Comparison of ENCODE assay signal across 38 cellular contexts in genomic region chr12:123550700-123551099, GRCh38.
"Had no signal": no experiment of that assay in that cellular context is flagged by ENCODE, and none has a peak within 500 bp of the region (broad histone marks: within the 10 kb centered on the region; RNA-seq: fewer than 3 reads in every experiment).

No MANE protein-coding gene starts in this region.

- H3K4me1 ChIP-seq: adrenal gland, ascending aorta, body of pancreas, breast epithelium had no signal

- DNase-seq: activated effector memory CD4-positive, alpha-beta T cell treated with anti-CD3 and anti-CD28 coated beads, Interleukin-2, amount 50 U/mL, for 16 hours; activated effector memory CD4-positive, alpha-beta T cell treated with Interleukin-2 at 50 U/mL for 16 hours; activated gamma-delta T cell; activated gamma-delta T cell treated with Interleukin-2 at 50 U/mL for 16 hours; activated naive CD4-positive, alpha-beta T cell; activated naive CD4-positive, alpha-beta T cell treated with anti-CD3 and anti-CD28 coated beads for 36 hours; activated naive CD4-positive, alpha-beta T cell treated with anti-CD3 and anti-CD28 coated beads, Interleukin-2, amount 10 ng/mL, durations not matched to agents 7 days and 5 days; activated naive CD4-positive, alpha-beta T cell treated with anti-CD3 and anti-CD28 coated beads, Interleukin-2, amount 50 U/mL, for 16 hours; activated naive CD4-positive, alpha-beta T cell treated with Interleukin-2 at 50 U/mL for 16 hours; activated naive CD8-positive, alpha-beta T cell treated with anti-CD3 and anti-CD28 coated beads for 36 hours; activated naive CD8-positive, alpha-beta T cell treated with anti-CD3 and anti-CD28 coated beads, Interleukin-2, amount 10 ng/mL, durations not matched to agents 7 days and 5 days; activated naive CD8-positive, alpha-beta T cell treated with anti-CD3 and anti-CD28 coated beads, Interleukin-2, amount 50 U/mL, for 24 hours; activated T-cell treated with anti-CD3 and anti-CD28 coated beads, Interleukin-2, amount 50 U/mL, for 1 hour; activated T-cell treated with anti-CD3 and anti-CD28 coated beads, Interleukin-2, amount 50 U/mL, for 24 hours; activated T-cell treated with anti-CD3 and anti-CD28 coated beads, Interleukin-2, amount 50 U/mL, for 4 hours; activated T-cell treated with anti-CD3 and anti-CD28 coated beads, Interleukin-2, amount 50 U/mL, for 48 hours; activated T-cell treated with anti-CD3 and anti-CD28 coated beads, Interleukin-2, amount 50 U/mL, for 72 hours; adrenal gland; amniotic stem cell; amygdala; anterior cingulate cortex; aorta; body of pancreas; brain microvascular endothelial cell; caudate nucleus; central memory CD4-positive, alpha-beta T cell; cerebellar nuclear complex had no signal

- H3K4me1 Mint-ChIP-seq: activated naive CD4-positive, alpha-beta T cell treated with anti-CD3 and anti-CD28 coated beads, Interleukin-2, amount 10 ng/mL, durations not matched to agents 7 days and 5 days; activated naive CD4-positive, alpha-beta T cell treated with anti-CD3 and anti-CD28 coated beads, Interleukin-2, amount 50 U/mL, for 24 hours; activated naive CD8-positive, alpha-beta T cell treated with anti-CD3 and anti-CD28 coated beads for 36 hours; activated naive CD8-positive, alpha-beta T cell treated with anti-CD3 and anti-CD28 coated beads, Interleukin-2, amount 10 ng/mL, durations not matched to agents 7 days and 5 days; activated naive CD8-positive, alpha-beta T cell treated with anti-CD3 and anti-CD28 coated beads, Interleukin-2, amount 50 U/mL, for 24 hours; activated T-helper 17 cell treated with anti-CD3 and anti-CD28 coated beads, Interleukin-2, amount 50 U/mL, for 72 hours; brain; central memory CD8-positive, alpha-beta T cell had no signal

- H3K9me3 ChIP-seq: adrenal gland, ascending aorta, body of pancreas, breast epithelium had no signal

- ATAC-seq: activated naive CD4-positive, alpha-beta T cell treated with anti-CD3 and anti-CD28 coated beads, Interleukin-2, amount 50 U/mL, for 72 hours; activated naive CD8-positive, alpha-beta T cell treated with anti-CD3 and anti-CD28 coated beads, Interleukin-2, amount 50 U/mL, for 24 hours; activated T-cell treated with anti-CD3 and anti-CD28 coated beads, Interleukin-2, amount 50 U/mL, for 4 hours; activated T-cell treated with anti-CD3 and anti-CD28 coated beads, Interleukin-2, amount 50 U/mL, for 72 hours; activated T-helper 17 cell treated with anti-CD3 and anti-CD28 coated beads, Interleukin-2, amount 50 U/mL, for 72 hours; body of pancreas had no signal

- H3K27ac Mint-ChIP-seq: activated naive CD4-positive, alpha-beta T cell treated with anti-CD3 and anti-CD28 coated beads for 36 hours; activated naive CD4-positive, alpha-beta T cell treated with anti-CD3 and anti-CD28 coated beads, Interleukin-2, amount 10 ng/mL, durations not matched to agents 7 days and 5 days; activated naive CD4-positive, alpha-beta T cell treated with anti-CD3 and anti-CD28 coated beads, Interleukin-2, amount 50 U/mL, for 24 hours; activated naive CD4-positive, alpha-beta T cell treated with anti-CD3 and anti-CD28 coated beads, Interleukin-2, amount 50 U/mL, for 72 hours; activated naive CD8-positive, alpha-beta T cell; activated naive CD8-positive, alpha-beta T cell treated with anti-CD3 and anti-CD28 coated beads for 36 hours; activated naive CD8-positive, alpha-beta T cell treated with anti-CD3 and anti-CD28 coated beads, Interleukin-2, amount 10 ng/mL, durations not matched to agents 7 days and 5 days; activated naive CD8-positive, alpha-beta T cell treated with anti-CD3 and anti-CD28 coated beads, Interleukin-2, amount 50 U/mL, for 24 hours; activated T-cell treated with anti-CD3 and anti-CD28 coated beads, Interleukin-2, amount 50 U/mL, for 24 hours; activated T-cell treated with anti-CD3 and anti-CD28 coated beads, Interleukin-2, amount 50 U/mL, for 72 hours; activated T-helper 1 cell treated with anti-CD3 and anti-CD28 coated beads, Interleukin-12 subunit alpha, Interleukin-12 subunit beta, Interleukin-2, Interleukin-4 antibody, amounts not matched to agents 30 ng/mL and 10 ng/mL and 1 ng/mL, durations not matched to agents 14 hours and 24 hours and 36 hours; activated T-helper 17 cell treated with anti-CD3 and anti-CD28 coated beads, Interleukin-2, amount 50 U/mL, for 72 hours; activated T-helper 2 cell treated with anti-CD3 and anti-CD28 coated beads, Interferon-gamma antibody, Interleukin-2, Interleukin-4, amounts not matched to agents 10 μg/mL and 5 μg/mL and 100 μg/mL, durations not matched to agents 14 hours and 24 hours and 36 hours; brain had no signal

- H3K4me3 Mint-ChIP-seq: activated naive CD4-positive, alpha-beta T cell treated with anti-CD3 and anti-CD28 coated beads for 36 hours; activated naive CD4-positive, alpha-beta T cell treated with anti-CD3 and anti-CD28 coated beads, Interleukin-2, amount 10 ng/mL, durations not matched to agents 7 days and 5 days; activated naive CD4-positive, alpha-beta T cell treated with anti-CD3 and anti-CD28 coated beads, Interleukin-2, amount 50 U/mL, for 24 hours; activated naive CD8-positive, alpha-beta T cell; activated naive CD8-positive, alpha-beta T cell treated with anti-CD3 and anti-CD28 coated beads for 36 hours; activated naive CD8-positive, alpha-beta T cell treated with anti-CD3 and anti-CD28 coated beads, Interleukin-2, amount 10 ng/mL, durations not matched to agents 7 days and 5 days; activated naive CD8-positive, alpha-beta T cell treated with anti-CD3 and anti-CD28 coated beads, Interleukin-2, amount 50 U/mL, for 24 hours; activated T-cell treated with anti-CD3 and anti-CD28 coated beads, Interleukin-2, amount 50 U/mL, for 24 hours; activated T-cell treated with anti-CD3 and anti-CD28 coated beads, Interleukin-2, amount 50 U/mL, for 4 hours; activated T-cell treated with anti-CD3 and anti-CD28 coated beads, Interleukin-2, amount 50 U/mL, for 72 hours; activated T-helper 1 cell treated with anti-CD3 and anti-CD28 coated beads, Interleukin-12 subunit alpha, Interleukin-12 subunit beta, Interleukin-2, Interleukin-4 antibody, amounts not matched to agents 30 ng/mL and 10 ng/mL and 1 ng/mL, durations not matched to agents 14 hours and 24 hours and 36 hours; activated T-helper 17 cell treated with anti-CD3 and anti-CD28 coated beads, Interleukin-2, amount 50 U/mL, for 72 hours; brain; central memory CD8-positive, alpha-beta T cell had no signal

- H3K27me3 Mint-ChIP-seq: activated naive CD4-positive, alpha-beta T cell treated with anti-CD3 and anti-CD28 coated beads, Interleukin-2, amount 50 U/mL, for 24 hours; activated naive CD8-positive, alpha-beta T cell; activated naive CD8-positive, alpha-beta T cell treated with anti-CD3 and anti-CD28 coated beads for 36 hours; activated naive CD8-positive, alpha-beta T cell treated with anti-CD3 and anti-CD28 coated beads, Interleukin-2, amount 50 U/mL, for 24 hours; activated T-cell treated with anti-CD3 and anti-CD28 coated beads, Interleukin-2, amount 50 U/mL, for 24 hours; activated T-helper 17 cell treated with anti-CD3 and anti-CD28 coated beads, Interleukin-2, amount 50 U/mL, for 72 hours had no signal

- H3K27me3 ChIP-seq: adrenal gland, ascending aorta, body of pancreas, brain microvascular endothelial cell, breast epithelium, cardiac muscle cell had no signal

- H3K9me3 Mint-ChIP-seq: activated naive CD4-positive, alpha-beta T cell treated with anti-CD3 and anti-CD28 coated beads for 36 hours; activated naive CD4-positive, alpha-beta T cell treated with anti-CD3 and anti-CD28 coated beads, Interleukin-2, amount 10 ng/mL, durations not matched to agents 7 days and 5 days; activated naive CD4-positive, alpha-beta T cell treated with anti-CD3 and anti-CD28 coated beads, Interleukin-2, amount 50 U/mL, for 24 hours; activated naive CD4-positive, alpha-beta T cell treated with anti-CD3 and anti-CD28 coated beads, Interleukin-2, amount 50 U/mL, for 72 hours; activated naive CD8-positive, alpha-beta T cell treated with anti-CD3 and anti-CD28 coated beads for 36 hours; activated naive CD8-positive, alpha-beta T cell treated with anti-CD3 and anti-CD28 coated beads, Interleukin-2, amount 10 ng/mL, durations not matched to agents 7 days and 5 days; activated naive CD8-positive, alpha-beta T cell treated with anti-CD3 and anti-CD28 coated beads, Interleukin-2, amount 50 U/mL, for 24 hours; activated T-cell treated with anti-CD3 and anti-CD28 coated beads, Interleukin-2, amount 50 U/mL, for 24 hours; activated T-cell treated with anti-CD3 and anti-CD28 coated beads, Interleukin-2, amount 50 U/mL, for 4 hours; activated T-cell treated with anti-CD3 and anti-CD28 coated beads, Interleukin-2, amount 50 U/mL, for 72 hours; activated T-helper 1 cell treated with anti-CD3 and anti-CD28 coated beads, Interleukin-12 subunit alpha, Interleukin-12 subunit beta, Interleukin-2, Interleukin-4 antibody, amounts not matched to agents 30 ng/mL and 10 ng/mL and 1 ng/mL, durations not matched to agents 14 hours and 24 hours and 36 hours; activated T-helper 17 cell treated with anti-CD3 and anti-CD28 coated beads, Interleukin-2, amount 50 U/mL, for 72 hours; activated T-helper 2 cell treated with anti-CD3 and anti-CD28 coated beads, Interferon-gamma antibody, Interleukin-2, Interleukin-4, amounts not matched to agents 10 μg/mL and 5 μg/mL and 100 μg/mL, durations not matched to agents 14 hours and 24 hours and 36 hours; central memory CD8-positive, alpha-beta T cell had no signal

- H3K4me3 ChIP-seq: adrenal gland, ascending aorta, body of pancreas, breast epithelium, cardiac muscle cell had no signal

- H3K27ac ChIP-seq: adrenal gland, ascending aorta, body of pancreas, brain microvascular endothelial cell, breast epithelium, cardiac muscle cell had no signal

- H3K36me3 Mint-ChIP-seq: activated naive CD4-positive, alpha-beta T cell treated with anti-CD3 and anti-CD28 coated beads, Interleukin-2, amount 10 ng/mL, durations not matched to agents 7 days and 5 days; activated naive CD4-positive, alpha-beta T cell treated with anti-CD3 and anti-CD28 coated beads, Interleukin-2, amount 50 U/mL, for 24 hours; activated naive CD4-positive, alpha-beta T cell treated with anti-CD3 and anti-CD28 coated beads, Interleukin-2, amount 50 U/mL, for 72 hours; activated naive CD8-positive, alpha-beta T cell; activated naive CD8-positive, alpha-beta T cell treated with anti-CD3 and anti-CD28 coated beads for 36 hours; activated naive CD8-positive, alpha-beta T cell treated with anti-CD3 and anti-CD28 coated beads, Interleukin-2, amount 10 ng/mL, durations not matched to agents 7 days and 5 days; brain had no signal

- H3K36me3 ChIP-seq: adrenal gland, ascending aorta, brain microvascular endothelial cell, breast epithelium, cardiac muscle cell had no signal
